In the genomic region with DNA sequence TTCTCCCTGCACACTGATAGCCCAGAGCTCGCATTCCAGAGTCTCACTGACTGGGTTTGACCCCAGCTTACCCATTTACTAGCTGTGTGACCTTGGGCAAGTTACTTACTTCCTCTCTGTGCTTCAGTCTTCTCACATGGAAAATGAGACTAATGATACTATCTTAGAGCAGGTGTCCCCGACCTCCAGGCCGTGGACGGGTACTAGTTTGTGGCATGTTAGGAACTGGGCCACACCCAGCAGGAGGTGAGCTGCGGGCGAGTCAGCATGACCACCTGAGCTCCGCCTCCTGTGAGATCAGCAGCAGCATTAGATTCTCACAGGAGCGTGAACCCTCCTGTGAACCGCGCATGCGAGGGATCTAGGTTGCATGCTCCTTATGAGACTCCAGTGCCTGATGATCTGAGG, we compare ENCODE assay signal across 12 cellular contexts. TPM values are rescaled to one million over a fixed set of nuclear protein-coding genes. Genes with fewer than 3 reads are reported as not detected.
DNase-seq lines count a peak whose midpoint lies in the region; ATAC-seq and TF ChIP-seq lines count a peak whose summit lies in the region.
"Had no signal": no experiment of that assay in that cellular context is flagged by ENCODE, and none has a peak within 500 bp of the region (broad histone marks: within the 10 kb centered on the region; RNA-seq: fewer than 3 reads in every experiment).

No MANE protein-coding gene starts in this region.

- no peak overlapping the region for H3K14ac ChIP-seq in H9 (ENCODE audit: insufficient read depth, low read length)

- H3K23me2 ChIP-seq in H9 (ENCODE audit: insufficient read length, low read depth, low read length, poor library complexity, severe bottlenecking), result no peaks in the 10 kb centered on the region

- DNase-seq in H9 (peak; percentile 75), PC-9 (peak; percentile 86 to 88), prostate gland (ENCODE audit: low spot score) (peak; percentile 52), testis (no peak), cerebellar cortex (ENCODE audit: low spot score) (no peak)
- DNase-seq: activated T-cell treated with anti-CD3 and anti-CD28 coated beads, Interleukin-2, amount 50 U/mL, for 48 hours; cerebellar nuclear complex; NCI-H1048 had no signal

- H3K4me1 Mint-ChIP-seq in H9, result peaks cover 20 to 23% of the 10 kb centered on the region in 2 experiments

- no peak overlapping the region for H3K4ac ChIP-seq in H9 (ENCODE audit: low read depth, low read length)

- POLR2A ChIA-PET in PC-9 (lab: Charles Lee; ENCODE audit: unreplicated experiment), result interaction anchor here (0.6 to 1.0 kb wide), 8 partner anchors 13 to 673 kb away, joined by 3 to 12 read pairs (median 4); partner anchors contain the start of gene ZZEF1

- H4K91ac ChIP-seq in H9 (ENCODE audit: insufficient read length, low read depth, low read length), result no peak overlapping the region

- no peaks in the 10 kb centered on the region for H3K9me3 ChIP-seq in H9 (ENCODE audit: control insufficient read depth, low read depth, low read length)
- H3K9me3 ChIP-seq in PC-9 (ENCODE audit: insufficient read depth, low read depth), result no peaks in the 10 kb centered on the region
- H3K9me3 ChIP-seq in esophagus (ENCODE audit: control insufficient read depth in 2 of 2, insufficient read depth in 1 of 2, low read depth in 1 of 2, low read length in 1 of 2), result no peaks in the 10 kb centered on the region
- H3K9me3 ChIP-seq in prostate gland, result no peaks in the 10 kb centered on the region
- H3K9me3 ChIP-seq in testis, result no peaks in the 10 kb centered on the region

- H2BK12ac ChIP-seq in H9 (ENCODE audit: insufficient read length, low read depth, low read length), result no peak overlapping the region

- peaks cover 5% of the 10 kb centered on the region; the same call in 1 of the 2 replicates for H3K4me1 ChIP-seq in H9 (ENCODE audit: insufficient read depth, low read length)
- H3K4me1 ChIP-seq in PC-9 (replicated peaks; ENCODE audit: insufficient read depth), result peaks cover 32% of the 10 kb centered on the region
- H3K4me1 ChIP-seq in esophagus (ENCODE audit: control insufficient read depth in 2 of 2, insufficient read depth in 2 of 2, low read length in 1 of 2), result no peaks in the 10 kb centered on the region
- no peaks in the 10 kb centered on the region for H3K4me1 ChIP-seq in prostate gland (replicated peaks)
- no peaks in the 10 kb centered on the region for H3K4me1 ChIP-seq in testis

- no peak overlapping the region for H3T11ph ChIP-seq in H9 (ENCODE audit: low read length)

- TF ChIP-seq CTCF in H9 (conservative IDR thresholded peaks at IDR 0.05) (no peak), PC-9 (conservative IDR thresholded peaks at IDR 0.05) (no peak), prostate gland (IDR thresholded peaks at IDR 0.05) (no peak), testis (IDR thresholded peaks at IDR 0.05) (no peak)

- no peak overlapping the region for H2BK20ac ChIP-seq in H9 (ENCODE audit: low read depth, low read length, poor library complexity, severe bottlenecking)

- H3K27ac ChIP-seq in H9 (ENCODE audit: insufficient read length, low read depth, low read length) (no peak overlapping the region), PC-9 (peak overlapping the region; percentile 89), esophagus (ENCODE audit: low read depth in 2 of 2, low read length in 1 of 2) (peak overlapping the region; percentile 85 to 87), prostate gland (peak overlapping the region; percentile 49 to 62), testis (no peak overlapping the region)
- H3K27ac ChIP-seq: VCaP had no signal

- no peak overlapping the region for H4K8ac ChIP-seq in H9 (replicated peaks; ENCODE audit: insufficient read length, low read depth, low read length)

- TF ChIP-seq POLR2A in prostate gland (IDR thresholded peaks at IDR 0.05), result peak; percentile 52
- TF ChIP-seq POLR2A in testis (IDR thresholded peaks at IDR 0.05), result no peak

- no peak overlapping the region for H4K5ac ChIP-seq in H9 (ENCODE audit: insufficient read length, low read depth, low read length)

- intact Hi-C loops in PC-9 (cut with micrococcal nuclease; ENCODE audit: unreplicated experiment), result loop anchor here (1.0 kb wide), 1 partner anchor 15 kb away; the partner anchor contains the start of gene ANKFY1
- intact Hi-C loops in prostate gland (cut with DNase I), result no loop called here
- intact Hi-C loops in testis (cut with DNase I; ENCODE audit: low total_unique reads), result no loop called here

- no peak overlapping the region for H2BK120ac ChIP-seq in H9 (ENCODE audit: low read depth, low read length, poor library complexity, severe bottlenecking)

- peaks cover 24% of the 10 kb centered on the region for H3F3A ChIP-seq in PC-9 (ENCODE audit: insufficient read depth, low read depth)

- H4K20me1 ChIP-seq in H9 (ENCODE audit: control insufficient read depth, insufficient read depth, insufficient read length) (peaks cover 4% of the 10 kb centered on the region), PC-9 (ENCODE audit: insufficient read depth) (peaks cover 36% of the 10 kb centered on the region)

- no peaks in the 10 kb centered on the region for H3K27me3 Mint-ChIP-seq in H9 (ENCODE audit: low read depth)

- H3K27me3 ChIP-seq in H9 (ENCODE audit: insufficient read depth, low read length) (no peaks in the 10 kb centered on the region), PC-9 (ENCODE audit: insufficient read depth, low read depth) (no peaks in the 10 kb centered on the region), esophagus (ENCODE audit: control insufficient read depth in 1 of 2, insufficient read depth in 2 of 2, low read length in 2 of 2) (no peaks in the 10 kb centered on the region), prostate gland (replicated peaks; ENCODE audit: insufficient read depth) (no peaks in the 10 kb centered on the region), testis (no peaks in the 10 kb centered on the region)

- no peak overlapping the region for H3K56ac ChIP-seq in H9 (ENCODE audit: insufficient read length, low read depth, low read length)

- H3K9me3 Mint-ChIP-seq in H9, result no peaks in the 10 kb centered on the region

- peak overlapping the region; percentile 75 to 98 (median 85); a peak in 5 of 7 replicates for H3K27ac Mint-ChIP-seq in H9

- H3K18ac ChIP-seq in H9 (ENCODE audit: insufficient read length, low read depth, low read length), result no peak overlapping the region

- peak overlapping the region; percentile 26; the same call in 1 of the 2 replicates for H3K4me3 ChIP-seq in PC-9
- H3K4me3 ChIP-seq in esophagus (ENCODE audit: low read depth in 1 of 2, low read length in 2 of 2), result no peak overlapping the region
- H3K4me3 ChIP-seq in prostate gland, result no peak overlapping the region
- H3K4me3 ChIP-seq in testis, result no peak overlapping the region

- no peak overlapping the region for H3K4me2 ChIP-seq in H9 (ENCODE audit: insufficient read depth, insufficient read length, low read length)
- peak overlapping the region; percentile 63 for H3K4me2 ChIP-seq in PC-9

- no peak overlapping the region for H3K9ac ChIP-seq in H9 (ENCODE audit: extremely low read depth, insufficient read length, low read length)

- H3K23ac ChIP-seq in H9 (ENCODE audit: insufficient read length, low read depth, low read length), result no peak overlapping the region

- WGBS in H9 (ENCODE audit: extremely low coverage, insufficient read length, low lambda C conversion rate), result no CpG with 5 or more reads among the region's 11 CpGs
- 49 to 55% methylated on average over 11 of the region's 11 CpGs for WGBS in esophagus, 2 donors
- 52% methylated on average over 11 of the region's 11 CpGs for WGBS in prostate gland
- 80 to 86% methylated on average over 11 of the region's 11 CpGs for WGBS in testis, 2 donors

- H3K79me2 ChIP-seq in H9 (ENCODE audit: insufficient read depth, low read length) (peaks cover 13% of the 10 kb centered on the region; the same call in 1 of the 2 replicates), PC-9 (ENCODE audit: low read depth) (peaks cover 84% of the 10 kb centered on the region)

- H2AK5ac ChIP-seq in H9 (ENCODE audit: insufficient read length, low read length), result no peak overlapping the region

- peaks cover 13% of the 10 kb centered on the region for H3K79me1 ChIP-seq in H9 (ENCODE audit: insufficient read depth, low read depth, low read length, poor library complexity, severe bottlenecking)

- ATAC-seq in HG03521 (IDR thresholded peaks at IDR 0.05; ENCODE audit: unreplicated experiment), result no peak
- no peak for ATAC-seq in HG03378 (IDR thresholded peaks at IDR 0.05; ENCODE audit: unreplicated experiment)

- H3K9me2 ChIP-seq in PC-9 (ENCODE audit: insufficient read depth), result no peaks in the 10 kb centered on the region

- no peak overlapping the region for H2BK5ac ChIP-seq in H9 (ENCODE audit: insufficient read length, low read length)

- CTCF ChIA-PET in PC-9 (lab: Charles Lee), result interaction anchor here (0.5 to 1.3 kb wide), 6 partner anchors 20 to 671 kb away, joined by 3 to 7 read pairs (median 3); no protein-coding TSS in a partner anchor

- H3K36me3 Mint-ChIP-seq in H9 (ENCODE audit: insufficient read depth in 1 of 3, low read depth in 3 of 3), result peaks cover 0 to 5% (median 4%) of the 10 kb centered on the region in 3 experiments; a peak in 2 of 7 replicates

- no peaks in the 10 kb centered on the region for H3K36me3 ChIP-seq in PC-9 (ENCODE audit: low read depth)
- no peaks in the 10 kb centered on the region for H3K36me3 ChIP-seq in esophagus (ENCODE audit: control insufficient read depth in 2 of 2, insufficient read depth in 2 of 2, low read length in 1 of 2)
- H3K36me3 ChIP-seq in prostate gland, result no peaks in the 10 kb centered on the region
- H3K36me3 ChIP-seq in testis (ENCODE audit: low read depth, missing control alignments), result no peaks in the 10 kb centered on the region

- BruUV-seq in PC-9 (replicated peaks; lab: Mats Ljungman, UMichigan), result no TSS peak

- H2BK15ac ChIP-seq in H9 (ENCODE audit: low read depth, low read length), result no peak overlapping the region

- no peak overlapping the region; a peak in 1 of 5 replicates for H3K4me3 Mint-ChIP-seq in H9

- no peak overlapping the region for H2AFZ ChIP-seq in H9 (ENCODE audit: low read length)
- H2AFZ ChIP-seq in PC-9, result no peak overlapping the region

RNA-seq across cellular contexts. Expression of gene ANKFY1, which starts 15.8 kb away (rescaled TPM):
- 45.4 and 51.9 TPM in 2 replicates for total RNA-seq in H9 (2021)
- 63.9 and 74.5 TPM in 2 replicates for total RNA-seq in PC-9 (2021)
- polyA plus RNA-seq in esophagus, result 10 to 100 TPM; 10.0 to 11.2 TPM
- 10 to 100 TPM; 35.2 to 46.0 TPM for total RNA-seq in prostate gland
- 10 to 100 TPM; 34.6 to 40.9 TPM for total RNA-seq in testis
- 20.3 TPM for polyA plus RNA-seq in testis (ENCODE audit: insufficient read depth, low read depth, low replicate concordance)

Comparison
In these comparisons a context has a peak if more than half of its experiments do, and no peak if none do; other contexts are left out.
1. DNase-seq: peak in H9 (single experiment), PC-9 (2 of 2) and prostate gland (single experiment); none in testis (single experiment) and cerebellar cortex (single experiment).
2. H3K27ac ChIP-seq: peak in PC-9 (single experiment), esophagus (2 of 2) and prostate gland (2 of 2); none in H9 (single experiment) and testis (0 of 2).